ENCODE assay signal across 29 cellular contexts in the genomic region with DNA sequence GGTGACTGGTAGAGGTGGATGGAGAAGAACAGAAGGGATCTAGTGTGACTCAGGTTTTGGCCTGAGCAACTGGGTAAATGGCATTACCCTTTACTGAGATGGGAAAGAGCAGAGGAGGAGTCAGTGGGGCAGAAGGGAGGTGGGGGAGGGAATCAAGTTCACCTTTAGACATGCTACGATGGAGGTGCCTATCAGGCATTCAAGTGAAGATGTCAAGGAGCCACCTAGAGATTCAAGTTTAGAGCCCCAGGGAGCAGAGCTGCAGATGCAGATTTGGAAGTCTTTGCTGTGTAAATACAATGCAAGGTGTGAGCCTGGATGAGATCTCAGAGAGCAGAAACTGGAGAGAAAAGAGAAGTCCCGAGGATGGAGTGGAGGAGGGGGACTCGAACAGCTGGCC. TPM values are rescaled to one million over a fixed set of nuclear protein-coding genes. Genes with fewer than 3 reads are reported as not detected.
"Had no signal": no experiment of that assay in that cellular context is flagged by ENCODE, and none has a peak within 500 bp of the region (broad histone marks: within the 10 kb centered on the region; RNA-seq: fewer than 3 reads in every experiment).

No MANE protein-coding gene starts in this region.

- H3K27me3 ChIP-seq: ascending aorta, body of pancreas had no signal

- H3K9me3 ChIP-seq: ascending aorta, body of pancreas had no signal

- H3K36me3 ChIP-seq: ascending aorta had no signal

- H3K4me3 Mint-ChIP-seq: activated CD8-positive, alpha-beta memory T cell treated with anti-CD3 and anti-CD28 coated beads, Interleukin-2, amount 10 ng/mL, durations not matched to agents 7 days and 5 days; activated naive CD8-positive, alpha-beta T cell treated with anti-CD3 and anti-CD28 coated beads, Interleukin-2, amount 50 U/mL, for 24 hours; activated T-cell treated with anti-CD3 and anti-CD28 coated beads, Interleukin-2, amount 50 U/mL, for 24 hours; activated T-helper 1 cell treated with anti-CD3 and anti-CD28 coated beads, Interleukin-12 subunit alpha, Interleukin-12 subunit beta, Interleukin-2, Interleukin-4 antibody, amounts not matched to agents 30 ng/mL and 10 ng/mL and 1 ng/mL, durations not matched to agents 14 hours and 24 hours and 36 hours; T-helper 1 cell treated with Interleukin-12 subunit alpha and Interleukin-12 subunit beta and Interleukin-4 antibody, amounts not matched to agents 30 μg/mL and 1 μg/mL, for 36 hours had no signal

- H3K27me3 Mint-ChIP-seq: activated naive CD8-positive, alpha-beta T cell treated with anti-CD3 and anti-CD28 coated beads, Interleukin-2, amount 50 U/mL, for 24 hours; activated T-cell treated with anti-CD3 and anti-CD28 coated beads, Interleukin-2, amount 50 U/mL, for 24 hours had no signal

- H3K4me3 ChIP-seq: ascending aorta, body of pancreas had no signal

- H3K27ac ChIP-seq: ascending aorta, body of pancreas, KMS-11 had no signal

- H3K4me2 ChIP-seq: KMS-11 had no signal

- H3K9ac ChIP-seq: KMS-11 had no signal

- DNase-seq: activated CD4-positive, alpha-beta T cell treated with anti-CD3 and anti-CD28 coated beads for 48 hours; activated CD4-positive, alpha-beta T cell treated with anti-CD3 and anti-CD28 coated beads, Interleukin-2, amount 50 U/mL, for 4 hours; activated CD4-positive, CD25-positive, alpha-beta regulatory T cell treated with anti-CD3 and anti-CD28 coated beads, Interleukin-2, amount 50 U/mL, for 72 hours; activated CD8-positive, alpha-beta memory T cell treated with anti-CD3 and anti-CD28 coated beads, Interleukin-2, amount 10 ng/mL, durations not matched to agents 7 days and 5 days; activated effector memory CD4-positive, alpha-beta T cell treated with Interleukin-2 at 50 U/mL for 16 hours; activated naive CD4-positive, alpha-beta T cell; activated naive CD8-positive, alpha-beta T cell treated with anti-CD3 and anti-CD28 coated beads, Interleukin-2, amount 50 U/mL, for 24 hours; activated T-cell treated with anti-CD3 and anti-CD28 coated beads, Interleukin-2, amount 50 U/mL, for 24 hours; amniotic stem cell; body of pancreas; central memory CD4-positive, alpha-beta T cell; NCI-H1092 treated with DMSO at 0.1 percent for 48 hours; NCI-H1417 treated with DMSO at 0.1 percent for 48 hours; NCI-H1694; NCI-H2029 treated with DMSO at 0.1 percent for 48 hours; NCI-H226; NCI-H526 treated with DMSO at 0.1 percent for 48 hours; PC-3; SHP77 treated with DMSO at 0.1 percent for 48 hours had no signal

- H3K27ac Mint-ChIP-seq: activated CD8-positive, alpha-beta memory T cell treated with anti-CD3 and anti-CD28 coated beads, Interleukin-2, amount 10 ng/mL, durations not matched to agents 7 days and 5 days; activated naive CD4-positive, alpha-beta T cell treated with anti-CD3 and anti-CD28 coated beads, Interleukin-2, amount 50 U/mL, for 72 hours; activated naive CD8-positive, alpha-beta T cell treated with anti-CD3 and anti-CD28 coated beads, Interleukin-2, amount 50 U/mL, for 24 hours; activated T-cell treated with anti-CD3 and anti-CD28 coated beads, Interleukin-2, amount 50 U/mL, for 24 hours; activated T-helper 1 cell treated with anti-CD3 and anti-CD28 coated beads, Interleukin-12 subunit alpha, Interleukin-12 subunit beta, Interleukin-2, Interleukin-4 antibody, amounts not matched to agents 30 ng/mL and 10 ng/mL and 1 ng/mL, durations not matched to agents 14 hours and 24 hours and 36 hours; T-helper 1 cell treated with Interleukin-12 subunit alpha and Interleukin-12 subunit beta and Interleukin-4 antibody, amounts not matched to agents 30 μg/mL and 1 μg/mL, for 36 hours had no signal

- ATAC-seq: activated CD8-positive, alpha-beta memory T cell treated with anti-CD3 and anti-CD28 coated beads, Interleukin-2, amount 10 ng/mL, durations not matched to agents 7 days and 5 days; activated naive CD4-positive, alpha-beta T cell treated with anti-CD3 and anti-CD28 coated beads, Interleukin-2, amount 50 U/mL, for 72 hours; activated naive CD8-positive, alpha-beta T cell treated with anti-CD3 and anti-CD28 coated beads, Interleukin-2, amount 50 U/mL, for 24 hours; body of pancreas; PC-3 had no signal

- H3K36me3 Mint-ChIP-seq: activated CD8-positive, alpha-beta memory T cell treated with anti-CD3 and anti-CD28 coated beads, Interleukin-2, amount 10 ng/mL, durations not matched to agents 7 days and 5 days; activated naive CD4-positive, alpha-beta T cell treated with anti-CD3 and anti-CD28 coated beads, Interleukin-2, amount 50 U/mL, for 72 hours had no signal

- H3K4me1 ChIP-seq: ascending aorta, body of pancreas had no signal

- FAIRE-seq: bronchial epithelial cell had no signal

- H3K9me3 Mint-ChIP-seq: activated naive CD4-positive, alpha-beta T cell treated with anti-CD3 and anti-CD28 coated beads, Interleukin-2, amount 50 U/mL, for 72 hours; activated naive CD8-positive, alpha-beta T cell treated with anti-CD3 and anti-CD28 coated beads, Interleukin-2, amount 50 U/mL, for 24 hours; activated T-cell treated with anti-CD3 and anti-CD28 coated beads, Interleukin-2, amount 50 U/mL, for 24 hours; activated T-helper 1 cell treated with anti-CD3 and anti-CD28 coated beads, Interleukin-12 subunit alpha, Interleukin-12 subunit beta, Interleukin-2, Interleukin-4 antibody, amounts not matched to agents 30 ng/mL and 10 ng/mL and 1 ng/mL, durations not matched to agents 14 hours and 24 hours and 36 hours; T-helper 1 cell treated with Interleukin-12 subunit alpha and Interleukin-12 subunit beta and Interleukin-4 antibody, amounts not matched to agents 30 μg/mL and 1 μg/mL, for 36 hours had no signal

- H3K4me1 Mint-ChIP-seq: activated CD8-positive, alpha-beta memory T cell treated with anti-CD3 and anti-CD28 coated beads, Interleukin-2, amount 10 ng/mL, durations not matched to agents 7 days and 5 days; activated naive CD8-positive, alpha-beta T cell treated with anti-CD3 and anti-CD28 coated beads, Interleukin-2, amount 50 U/mL, for 24 hours had no signal

RNA-seq across cellular contexts. Expression of gene MOGAT2, which starts 1.0 kb away (rescaled TPM):
- total RNA-seq: activated CD8-positive, alpha-beta memory T cell treated with anti-CD3 and anti-CD28 coated beads, Interleukin-2, amount 10 ng/mL, durations not matched to agents 7 days and 5 days; activated naive CD4-positive, alpha-beta T cell treated with anti-CD3 and anti-CD28 coated beads, Interleukin-2, amount 50 U/mL, for 72 hours; activated T-helper 1 cell treated with anti-CD3 and anti-CD28 coated beads, Interleukin-12 subunit alpha, Interleukin-12 subunit beta, Interleukin-2, Interleukin-4 antibody, amounts not matched to agents 30 ng/mL and 10 ng/mL and 1 ng/mL, durations not matched to agents 14 hours and 24 hours and 36 hours; ascending aorta; body of pancreas; bronchial epithelial cell; chondrocyte; MCF 10A; NCI-H460; PC-3; SK-MEL-5 had no signal

RNA-seq across cellular contexts. Expression of gene MAP6, which starts 47.8 kb away (rescaled TPM):
- total RNA-seq: bronchial epithelial cell, MCF 10A had no signal
